Comparison of ENCODE assay signal across 1 cellular context in genomic region chr13:57604442-57604841, GRCh38.
TF ChIP-seq lines count a peak whose summit lies in the region.

No MANE protein-coding gene starts in this region.

TF ChIP-seq in WTC11, 78 proteins besides CTCF, POLR2A, EP300 and RAD21 (continued from another document):
- no peak for TF ChIP-seq ATF6 (CRISPR knock-in tag; IDR thresholded peaks at IDR 0.05)
- TF ChIP-seq SOX15 (CRISPR knock-in tag; IDR thresholded peaks at IDR 0.05): no peak
- TF ChIP-seq ZBTB21 (CRISPR knock-in tag; IDR thresholded peaks at IDR 0.05; ENCODE audit: borderline replicate concordance): no peak
- TF ChIP-seq, protein P1, sequence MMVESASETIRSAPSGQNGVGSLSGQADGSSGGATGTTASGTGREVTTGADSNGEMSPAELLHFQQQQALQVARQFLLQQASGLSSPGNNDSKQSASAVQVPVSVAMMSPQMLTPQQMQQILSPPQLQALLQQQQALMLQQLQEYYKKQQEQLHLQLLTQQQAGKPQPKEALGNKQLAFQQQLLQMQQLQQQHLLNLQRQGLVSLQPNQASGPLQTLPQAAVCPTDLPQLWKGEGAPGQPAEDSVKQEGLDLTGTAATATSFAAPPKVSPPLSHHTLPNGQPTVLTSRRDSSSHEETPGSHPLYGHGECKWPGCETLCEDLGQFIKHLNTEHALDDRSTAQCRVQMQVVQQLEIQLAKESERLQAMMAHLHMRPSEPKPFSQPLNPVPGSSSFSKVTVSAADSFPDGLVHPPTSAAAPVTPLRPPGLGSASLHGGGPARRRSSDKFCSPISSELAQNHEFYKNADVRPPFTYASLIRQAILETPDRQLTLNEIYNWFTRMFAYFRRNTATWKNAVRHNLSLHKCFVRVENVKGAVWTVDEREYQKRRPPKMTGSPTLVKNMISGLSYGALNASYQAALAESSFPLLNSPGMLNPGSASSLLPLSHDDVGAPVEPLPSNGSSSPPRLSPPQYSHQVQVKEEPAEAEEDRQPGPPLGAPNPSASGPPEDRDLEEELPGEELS (CRISPR knock-in tag; IDR thresholded peaks at IDR 0.05): no peak
- TF ChIP-seq ATF1 (CRISPR knock-in tag; IDR thresholded peaks at IDR 0.05): no peak
- no peak for TF ChIP-seq ZNF396 (CRISPR knock-in tag; IDR thresholded peaks at IDR 0.05; ENCODE audit: borderline replicate concordance)
- TF ChIP-seq CDX4 (CRISPR knock-in tag; IDR thresholded peaks at IDR 0.05; ENCODE audit: borderline replicate concordance): no peak
- no peak for TF ChIP-seq NFE2L1 (CRISPR knock-in tag; IDR thresholded peaks at IDR 0.05)
- TF ChIP-seq FOXP1 (CRISPR knock-in tag; IDR thresholded peaks at IDR 0.05; ENCODE audit: borderline replicate concordance): no peak
- no peak for TF ChIP-seq RORB (CRISPR knock-in tag; IDR thresholded peaks at IDR 0.05)
- TF ChIP-seq PRDM15 (CRISPR knock-in tag; IDR thresholded peaks at IDR 0.05): no peak
